ENCODE assay signal across 1 cellular context in the genomic region with DNA sequence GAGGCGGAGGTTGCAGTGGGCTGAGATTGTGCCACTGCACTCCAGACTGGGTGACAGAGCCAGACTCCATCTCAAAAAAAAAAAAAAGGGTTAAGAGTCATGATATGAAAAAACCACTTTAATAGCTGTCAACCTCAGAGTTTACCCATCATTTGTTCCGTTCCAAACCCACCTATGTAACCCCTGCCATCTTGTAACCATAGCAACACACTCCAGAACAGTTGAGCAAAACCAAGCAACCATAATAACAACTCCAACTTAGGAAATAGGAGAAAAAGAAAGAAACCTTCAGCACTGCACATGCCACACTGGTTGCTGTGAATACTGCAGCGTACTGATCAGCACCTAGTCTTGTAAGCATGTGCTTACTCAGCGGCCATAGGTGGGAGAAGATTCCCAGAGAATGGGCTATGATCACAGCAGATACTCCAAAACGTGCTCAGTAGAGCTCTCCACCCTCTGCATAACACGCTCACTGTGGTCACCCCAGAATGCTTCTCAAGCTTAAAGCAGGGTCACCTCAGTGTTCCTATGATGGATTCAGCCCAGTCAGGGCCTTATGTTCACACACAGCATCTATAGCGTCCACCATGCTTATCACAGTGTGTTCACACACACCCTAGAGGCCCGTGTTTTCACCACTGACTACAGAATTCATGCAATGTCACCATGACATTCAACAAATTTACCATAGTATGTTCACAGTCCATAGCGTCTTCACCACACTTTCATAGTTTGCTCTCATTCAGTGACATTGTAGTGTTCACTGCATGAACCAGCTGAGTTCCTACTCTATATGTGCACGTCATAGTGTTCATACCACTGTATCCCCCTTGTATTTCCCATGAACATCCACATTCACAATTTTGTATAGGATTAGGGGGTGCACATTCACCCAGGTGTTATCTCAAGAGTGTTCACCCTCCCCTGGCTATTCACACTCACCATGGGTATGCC.
TF ChIP-seq lines count a peak whose summit lies in the region.

No MANE protein-coding gene starts in this region.

TF ChIP-seq in HepG2, 621 proteins besides CTCF, POLR2A, EP300 and RAD21:
- peak; percentile 47; the same call in 1 of the 2 replicates for TF ChIP-seq RFX1 (IDR thresholded peaks at IDR 0.05)
- TF ChIP-seq, protein P1, sequence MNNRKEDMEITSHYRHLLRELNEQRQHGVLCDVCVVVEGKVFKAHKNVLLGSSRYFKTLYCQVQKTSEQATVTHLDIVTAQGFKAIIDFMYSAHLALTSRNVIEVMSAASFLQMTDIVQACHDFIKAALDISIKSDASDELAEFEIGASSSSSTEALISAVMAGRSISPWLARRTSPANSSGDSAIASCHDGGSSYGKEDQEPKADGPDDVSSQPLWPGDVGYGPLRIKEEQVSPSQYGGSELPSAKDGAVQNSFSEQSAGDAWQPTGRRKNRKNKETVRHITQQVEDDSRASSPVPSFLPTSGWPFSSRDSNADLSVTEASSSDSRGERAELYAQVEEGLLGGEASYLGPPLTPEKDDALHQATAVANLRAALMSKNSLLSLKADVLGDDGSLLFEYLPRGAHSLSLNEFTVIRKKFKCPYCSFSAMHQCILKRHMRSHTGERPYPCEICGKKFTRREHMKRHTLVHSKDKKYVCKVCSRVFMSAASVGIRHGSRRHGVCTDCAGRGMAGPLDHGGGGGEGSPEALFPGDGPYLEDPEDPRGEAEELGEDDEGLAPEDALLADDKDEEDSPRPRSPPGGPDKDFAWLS (CRISPR knock-in tag; IDR thresholded peaks at IDR 0.05; ENCODE audit: borderline replicate concordance): no peak
- TF ChIP-seq ZNF441 (CRISPR knock-in tag; IDR thresholded peaks at IDR 0.05; ENCODE audit: borderline replicate concordance): no peak
- TF ChIP-seq RAD51 (IDR thresholded peaks at IDR 0.05; ENCODE audit: borderline replicate concordance): no peak
- no peak for TF ChIP-seq ZNF20 (CRISPR knock-in tag; IDR thresholded peaks at IDR 0.05)
TF ChIP-seq in HepG2: peak in this region for 1.
